Comparison of ENCODE assay signal across 8 cellular contexts in the genomic region with DNA sequence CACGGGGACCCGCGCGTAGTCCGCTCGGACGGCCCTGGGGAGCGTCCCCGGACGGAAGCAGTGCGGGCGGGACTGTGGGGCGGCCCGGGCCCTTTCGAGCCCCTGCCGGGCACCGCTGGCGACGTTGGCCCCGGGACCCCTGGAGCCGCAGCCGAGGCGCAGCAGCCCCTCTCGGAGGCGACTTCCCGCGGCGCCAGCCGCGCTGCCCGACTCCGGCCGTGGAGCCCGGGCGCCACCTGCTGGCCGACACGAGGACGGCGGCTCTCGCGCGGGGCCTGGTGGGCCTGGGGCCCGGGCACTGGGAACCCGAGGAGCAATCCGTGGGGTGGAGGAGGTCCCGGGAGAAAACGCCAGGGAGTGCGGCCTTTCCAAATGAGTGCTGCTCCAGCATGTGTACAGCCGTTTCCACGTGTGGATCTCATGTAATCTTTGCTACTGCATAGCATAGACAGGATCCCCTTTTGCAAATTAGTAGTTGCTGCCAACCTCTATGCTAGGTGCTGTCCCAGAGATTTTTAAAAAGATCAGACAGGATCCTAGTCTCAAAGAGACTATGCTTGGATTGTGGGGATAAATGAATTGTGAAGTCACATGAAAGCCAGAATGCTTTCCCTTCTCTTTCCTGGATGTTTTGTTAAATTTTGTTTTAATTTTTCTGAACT. TPM values are rescaled to one million over a fixed set of nuclear protein-coding genes. Genes with fewer than 3 reads are reported as not detected.
DNase-seq lines count a peak whose midpoint lies in the region; ATAC-seq, FAIRE-seq and TF ChIP-seq lines count a peak whose summit lies in the region.

No MANE protein-coding gene starts in this region.

- peak overlapping the region; percentile 67 for H3K9ac ChIP-seq in PC-3 (ENCODE audit: low read length)

- H3K27me3 Mint-ChIP-seq in nephron (ENCODE audit: low read depth), result no peaks in the 10 kb centered on the region

- peaks cover 19% of the 10 kb centered on the region for H3K79me2 ChIP-seq in PC-3 (ENCODE audit: low read length)

- CTCF ChIA-PET in A549 (lab: Yijun Ruan, JAX) (interaction anchor here (1.8 kb wide), 1 partner anchor 1258 kb away, joined by 10 read pairs; no protein-coding TSS in a partner anchor), PC-3 (lab: Charles Lee) (no interaction called here)

- H3K9me3 Mint-ChIP-seq in nephron, result no peaks in the 10 kb centered on the region

- peaks cover 24% of the 10 kb centered on the region for H3K36me3 Mint-ChIP-seq in nephron (ENCODE audit: low read depth)

- no peaks in the 10 kb centered on the region for H3K9me2 ChIP-seq in PC-3 (replicated peaks; ENCODE audit: low read length)

- H3K27ac ChIP-seq in A549, result peak overlapping the region; percentile 88 to 96
- no peak overlapping the region for H3K27ac ChIP-seq in PC-3 (ENCODE audit: low read length)
- peak overlapping the region; percentile 73 to 98 (median 84) for H3K27ac ChIP-seq in stomach

- intact Hi-C loops in PC-3 (cut with micrococcal nuclease), result loop anchor here (1.0 to 10.0 kb wide), 8 partner anchors 297 to 1567 kb away; no protein-coding TSS in a partner anchor
- intact Hi-C loops in stomach (cut with DNase I; ENCODE audit: low total_unique reads), result loop anchor here (5.0 kb wide), 1 partner anchor 1259 kb away; no protein-coding TSS in a partner anchor

- H3K9me3 ChIP-seq in A549 (no peaks in the 10 kb centered on the region), PC-3 (ENCODE audit: low read length) (no peaks in the 10 kb centered on the region), stomach (no peaks in the 10 kb centered on the region)

- no TSS peak for BruUV-seq in PC-3 (replicated peaks; lab: Mats Ljungman, UMichigan)

- peak overlapping the region; percentile 87 for H3K4me3 ChIP-seq in A549
- H3K4me3 ChIP-seq in PC-3 (ENCODE audit: low read length), result peak overlapping the region; percentile 81
- H3K4me3 ChIP-seq in fibroblast of villous mesenchyme (ENCODE audit: low read depth, low read length), result peak overlapping the region; percentile 45
- peak overlapping the region; percentile 74 to 82 (median 80) for H3K4me3 ChIP-seq in stomach

- peak overlapping the region; percentile 82; the same call in 1 of the 2 replicates for H2AFZ ChIP-seq in PC-3 (ENCODE audit: low read length)

- H3K4me1 ChIP-seq in A549 (0 out of 3 replicates have a peak, but pooled peaks cover 3% of the 10 kb centered on the region), PC-3 (ENCODE audit: insufficient read depth, low read length) (peaks cover 15% of the 10 kb centered on the region), stomach (peaks cover 12 to 31% (median 24%) of the 10 kb centered on the region in 4 donors)

- DNase-seq in A549 (ENCODE audit: low read depth in 1 of 2, low spot score in 1 of 2) (peak; percentile 51 to 77), PC-3 (peak; percentile 78), fibroblast of villous mesenchyme (ENCODE audit: low read depth) (no peak), stomach (peak; percentile 77)
- DNase-seq in activated T-helper 1 cell treated with anti-CD3 and anti-CD28 coated beads, Interleukin-2, amount 50 U/mL, for 16 hours (ENCODE audit: low read depth in 1 of 2, low spot score in 1 of 2), result peak; percentile 70 to 77

- peak; percentile 44 to 53 for ATAC-seq in A549
- ATAC-seq in GM18502 (IDR thresholded peaks at IDR 0.05; ENCODE audit: poor library complexity, unreplicated experiment), result peak; percentile 37
- peak; percentile 23 for ATAC-seq in HG03521 (IDR thresholded peaks at IDR 0.05; ENCODE audit: unreplicated experiment)
- ATAC-seq in PC-3, result peak; percentile 30

- POLR2A ChIA-PET in A549 (lab: Yijun Ruan, JAX), result no interaction called here
- POLR2A ChIA-PET in PC-3 (lab: Charles Lee; ENCODE audit: unreplicated experiment), result no interaction called here

- no peaks in the 10 kb centered on the region for H3K36me3 ChIP-seq in PC-3 (ENCODE audit: low read depth, low read length)
- no peaks in the 10 kb centered on the region for H3K36me3 ChIP-seq in stomach

- TF ChIP-seq CTCF in A549 (IDR thresholded peaks at IDR 0.05) (peak; percentile 99), PC-3 (conservative IDR thresholded peaks at IDR 0.05; ENCODE audit: low read depth, low read length) (peak; percentile 89), fibroblast of villous mesenchyme (IDR thresholded peaks at IDR 0.05; ENCODE audit: insufficient read depth, low read depth, low read length) (peak; percentile 83), nephron (IDR thresholded peaks at IDR 0.05; ENCODE audit: unreplicated experiment in 3 of 3) (peak; percentile 96 to 99 (median 99)), stomach (IDR thresholded peaks at IDR 0.05) (peak in 5 of 7 experiments; percentile 59 to 99 (median 96))

- H3K27me3 ChIP-seq in PC-3 (ENCODE audit: low read length), result no peaks in the 10 kb centered on the region
- peaks cover 0 to 10% (median 0%) of the 10 kb centered on the region in 3 donors for H3K27me3 ChIP-seq in stomach

- FAIRE-seq in A549 (lab: Jason Lieb, UNC), result no peak

- H3K4me2 ChIP-seq in A549 (peak overlapping the region; percentile 76), PC-3 (ENCODE audit: low read length) (peak overlapping the region; percentile 88)

- no peak for TF ChIP-seq EP300 in A549 (IDR thresholded peaks at IDR 0.05)
- no peak for TF ChIP-seq EP300 in stomach (IDR thresholded peaks at IDR 0.05)

- TF ChIP-seq POLR2A in A549 (IDR thresholded peaks at IDR 0.05; ENCODE audit: low read length) (no peak), stomach (IDR thresholded peaks at IDR 0.05) (no peak)

- H3F3A ChIP-seq in PC-3 (ENCODE audit: low read length, unreplicated experiment), result no peaks in the 10 kb centered on the region

- 3% methylated on average over 27 of the region's 50 CpGs for WGBS in A549 (ENCODE audit: missing lambda C conversion rate)
- 0 to 2% (median 0%) methylated on average over 1 to 50 of the region's 50 CpGs for WGBS in stomach, 5 donors

- peak overlapping the region; percentile 77 to 81 (median 78) for H3K4me3 Mint-ChIP-seq in nephron

- peaks cover 12% of the 10 kb centered on the region for H3K4me1 Mint-ChIP-seq in nephron

- peak overlapping the region in 2 of 3 experiments; percentile 45 to 62 for H3K27ac Mint-ChIP-seq in nephron

- peaks cover 13% of the 10 kb centered on the region for H4K20me1 ChIP-seq in PC-3 (ENCODE audit: low read length)

- TF ChIP-seq RAD21 in A549 (conservative IDR thresholded peaks at IDR 0.05 in 1 of 2, IDR thresholded peaks at IDR 0.05 in 1 of 2), result peak; percentile 93 to 100

TF ChIP-seq in A549, 52 proteins besides CTCF, POLR2A, EP300 and RAD21 (continues in another document):
- 0 out of 2 replicates have a peak, but pooled peaks have one; percentile 24 for TF ChIP-seq KDM5A (IDR thresholded peaks at IDR 0.05)
- TF ChIP-seq EHF (CRISPR knock-in tag; IDR thresholded peaks at IDR 0.05), result no peak
- TF ChIP-seq ZC3H11A (IDR thresholded peaks at IDR 0.05), result no peak
- TF ChIP-seq HOXA7 (CRISPR knock-in tag; IDR thresholded peaks at IDR 0.05), result no peak
- no peak for TF ChIP-seq NR3C1 (IDR thresholded peaks at IDR 0.05)
- TF ChIP-seq, protein P1, sequence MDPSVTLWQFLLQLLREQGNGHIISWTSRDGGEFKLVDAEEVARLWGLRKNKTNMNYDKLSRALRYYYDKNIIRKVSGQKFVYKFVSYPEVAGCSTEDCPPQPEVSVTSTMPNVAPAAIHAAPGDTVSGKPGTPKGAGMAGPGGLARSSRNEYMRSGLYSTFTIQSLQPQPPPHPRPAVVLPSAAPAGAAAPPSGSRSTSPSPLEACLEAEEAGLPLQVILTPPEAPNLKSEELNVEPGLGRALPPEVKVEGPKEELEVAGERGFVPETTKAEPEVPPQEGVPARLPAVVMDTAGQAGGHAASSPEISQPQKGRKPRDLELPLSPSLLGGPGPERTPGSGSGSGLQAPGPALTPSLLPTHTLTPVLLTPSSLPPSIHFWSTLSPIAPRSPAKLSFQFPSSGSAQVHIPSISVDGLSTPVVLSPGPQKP (IDR thresholded peaks at IDR 0.05; ENCODE audit: low read depth, low read length), result no peak
- no peak for TF ChIP-seq USF2 (IDR thresholded peaks at IDR 0.05)
- no peak for TF ChIP-seq GATA3 (IDR thresholded peaks at IDR 0.05; ENCODE audit: borderline replicate concordance)
- no peak for TF ChIP-seq NFE2L2 (conservative IDR thresholded peaks at IDR 0.05; ENCODE audit: low read length)
- no peak for TF ChIP-seq FOSB (CRISPR knock-in tag; IDR thresholded peaks at IDR 0.05)
- 0 out of 5 replicates have a peak, but pooled peaks of 1 of the 2 experiments have one; percentile 4 for TF ChIP-seq JUN (IDR thresholded peaks at IDR 0.05)
- no peak for TF ChIP-seq JUNB (IDR thresholded peaks at IDR 0.05)
- TF ChIP-seq HOXB5 (CRISPR knock-in tag; IDR thresholded peaks at IDR 0.05), result no peak
- no peak for TF ChIP-seq CBX2 (IDR thresholded peaks at IDR 0.05; ENCODE audit: borderline replicate concordance, low read depth)

RNA-seq across cellular contexts. Expression of gene ID2, which starts 4.0 kb away (rescaled TPM):
- polyA plus RNA-seq in A549 (2011; rRNA removed), result 177 and 228 TPM in 2 replicates
- 988 and 1,180 TPM in 2 replicates for polyA plus RNA-seq in A549 (2012; cell fraction: cytosol; rRNA removed)
- polyA plus RNA-seq in A549 (2012; cell fraction: nucleus; rRNA removed), result 636 and 701 TPM in 2 replicates
- polyA plus RNA-seq in A549 (2017; fragmentation: RNase III; extraction: RNeasy Plus Mini Kit Qiagen cat#74134 plus additional on column Dnase treatment), result 87.8 to 221 TPM (median 181 TPM) in 3 replicates
- 112 and 167 TPM in 2 replicates for polyA minus RNA-seq in A549 (2011; rRNA and poly(A)+ RNA removed)
- total RNA-seq in PC-3 (2014; rRNA removed), result 92.1 and 93.3 TPM in 2 replicates
- 31.2 and 118 TPM in 2 replicates for total RNA-seq in fibroblast of villous mesenchyme
- total RNA-seq in stomach, result 100 to 1,000 TPM in 4 of 5 donors, 10 to 100 TPM in 1; 89.8 to 255 (median 176) TPM
- polyA plus RNA-seq in stomach, result 10 to 100 TPM; 40.6 to 67.2 (median 57.6) TPM
